In genomic region chr1:113021430-113022085, GRCh38 we compare ENCODE assay signal across 10 cellular contexts. TPM values are rescaled to one million over a fixed set of nuclear protein-coding genes. Genes with fewer than 3 reads are reported as not detected.
A peak's percentile ranks its signal among the peaks of the same experiment; 100 is the strongest.
DNase-seq lines count a peak whose midpoint lies in the region; ATAC-seq and TF ChIP-seq lines count a peak whose summit lies in the region.
"Had no signal": no experiment of that assay in that cellular context is flagged by ENCODE, and none has a peak within 500 bp of the region (broad histone marks: within the 10 kb centered on the region; RNA-seq: fewer than 3 reads in every experiment).

No MANE protein-coding gene starts in this region.

- TF ChIP-seq POLR2A in sigmoid colon (IDR thresholded peaks at IDR 0.05), result no peak

- H3K36me3 Mint-ChIP-seq in activated naive CD4-positive, alpha-beta T cell treated with anti-CD3 and anti-CD28 coated beads, Interleukin-2, amount 10 ng/mL, durations not matched to agents 7 days and 5 days, result no peaks in the 10 kb centered on the region

- TF ChIP-seq CTCF in colonic mucosa (IDR thresholded peaks at IDR 0.05), result no peak
- peak in 1 of 4 experiments; percentile 2 for TF ChIP-seq CTCF in sigmoid colon (IDR thresholded peaks at IDR 0.05)

- H3K9me3 Mint-ChIP-seq in activated naive CD4-positive, alpha-beta T cell treated with anti-CD3 and anti-CD28 coated beads, Interleukin-2, amount 10 ng/mL, durations not matched to agents 7 days and 5 days, result no peaks in the 10 kb centered on the region

- no peak overlapping the region for H3K4me3 Mint-ChIP-seq in activated naive CD4-positive, alpha-beta T cell treated with anti-CD3 and anti-CD28 coated beads, Interleukin-2, amount 10 ng/mL, durations not matched to agents 7 days and 5 days

- 12 to 61% methylated on average over 7 of the region's 7 CpGs for WGBS in sigmoid colon, 2 donors

- intact Hi-C loops in colonic mucosa (cut with DNase I), result no loop called here
- intact Hi-C loops in sigmoid colon (cut with DNase I), result no loop called here

- no peaks in the 10 kb centered on the region for H3K27me3 Mint-ChIP-seq in activated naive CD4-positive, alpha-beta T cell treated with anti-CD3 and anti-CD28 coated beads, Interleukin-2, amount 10 ng/mL, durations not matched to agents 7 days and 5 days

- peak overlapping the region; percentile 58 for H3K27ac ChIP-seq in colonic mucosa
- H3K27ac ChIP-seq in sigmoid colon, result peak overlapping the region in 3 of 4 donors; percentile 22 to 49 (median 40)
- H3K27ac ChIP-seq: BLaER1 treated with 17β-estradiol and CSF1 and Interleukin-3, amounts not matched to agents 10 nM and 100 nM had no signal

- H3K27me3 ChIP-seq in colonic mucosa (no peaks in the 10 kb centered on the region), sigmoid colon (no peaks in the 10 kb centered on the region)
- H3K27me3 ChIP-seq: BLaER1 treated with 17β-estradiol and CSF1 and Interleukin-3, amounts not matched to agents 10 nM and 100 nM had no signal

- CTCF ChIA-PET in activated naive CD4-positive, alpha-beta T cell treated with anti-CD3 and anti-CD28 coated beads, Interleukin-2, amount 10 ng/mL, durations not matched to agents 7 days and 5 days (lab: Charles Lee), result no interaction called here

- H3K4me1 Mint-ChIP-seq in activated naive CD4-positive, alpha-beta T cell treated with anti-CD3 and anti-CD28 coated beads, Interleukin-2, amount 10 ng/mL, durations not matched to agents 7 days and 5 days, result no peaks in the 10 kb centered on the region

- no peak for ATAC-seq in GM21576 (IDR thresholded peaks at IDR 0.05; ENCODE audit: unreplicated experiment)

- H3K36me3 ChIP-seq in colonic mucosa (no peaks in the 10 kb centered on the region), sigmoid colon (no peaks in the 10 kb centered on the region)

- DNase-seq in SIG-M5 treated with dmso at 0.1 percent for 504 hours (lab: John Stamatoyannopoulos, UW; ENCODE audit: unreplicated experiment) (peak; percentile 64), SIG-M5 (lab: John Stamatoyannopoulos, UW) (no peak), NCI-H1417 (lab: John Stamatoyannopoulos, UW) (peak in 2 of 3 experiments; percentile 67 to 92), colonic mucosa (peak; percentile 45), sigmoid colon (no peak), OCI-M1 (lab: John Stamatoyannopoulos, UW) (no peak)
- DNase-seq in activated naive CD4-positive, alpha-beta T cell treated with anti-CD3 and anti-CD28 coated beads, Interleukin-2, amount 10 ng/mL, durations not matched to agents 7 days and 5 days, result no peak
- DNase-seq: T-helper 9 cell had no signal

- no peak for TF ChIP-seq EP300 in sigmoid colon (IDR thresholded peaks at IDR 0.05)

- no peaks in the 10 kb centered on the region for H3K4me1 ChIP-seq in colonic mucosa
- H3K4me1 ChIP-seq in sigmoid colon, result peaks cover 0 to 8% (median 6%) of the 10 kb centered on the region in 4 donors
- H3K4me1 ChIP-seq: BLaER1 treated with 17β-estradiol and CSF1 and Interleukin-3, amounts not matched to agents 10 nM and 100 nM had no signal

- peak overlapping the region in 1 of 2 donors; percentile 66 for H3K9ac ChIP-seq in colonic mucosa (ENCODE audit: low read depth in 2 of 2, low read length in 2 of 2)
- H3K9ac ChIP-seq: BLaER1 treated with 17β-estradiol and CSF1 and Interleukin-3, amounts not matched to agents 10 nM and 100 nM had no signal

- H3K9me3 ChIP-seq in colonic mucosa, result no peaks in the 10 kb centered on the region
- no peaks in the 10 kb centered on the region for H3K9me3 ChIP-seq in sigmoid colon
- H3K9me3 ChIP-seq: BLaER1 treated with 17β-estradiol and CSF1 and Interleukin-3, amounts not matched to agents 10 nM and 100 nM had no signal

- H3K4me3 ChIP-seq in colonic mucosa (no peak overlapping the region), sigmoid colon (no peak overlapping the region)
- H3K4me3 ChIP-seq: BLaER1 treated with 17β-estradiol and CSF1 and Interleukin-3, amounts not matched to agents 10 nM and 100 nM had no signal

- no peak overlapping the region for H3K27ac Mint-ChIP-seq in activated naive CD4-positive, alpha-beta T cell treated with anti-CD3 and anti-CD28 coated beads, Interleukin-2, amount 10 ng/mL, durations not matched to agents 7 days and 5 days

RNA-seq across cellular contexts. Expression of gene LRIG2, which starts 51.4 kb away (rescaled TPM):
- total RNA-seq in colonic mucosa, result 10 to 100 TPM; 12.1 to 13.8 TPM
- total RNA-seq in sigmoid colon, result 10 to 100 TPM; 14.1 to 24.2 (median 17.4) TPM
- polyA plus RNA-seq in sigmoid colon, result 1 to 10 TPM; 1.2 to 7.5 (median 1.2) TPM

Comparison
In these comparisons a context has a peak if more than half of its experiments do, and no peak if none do; other contexts are left out.
1. DNase-seq: peak in SIG-M5 treated with dmso at 0.1 percent for 504 hours (single experiment), NCI-H1417 (2 of 3) and colonic mucosa (single experiment); none in SIG-M5 (single experiment), sigmoid colon (single experiment), OCI-M1 (single experiment) and activated naive CD4-positive, alpha-beta T cell treated with anti-CD3 and anti-CD28 coated beads, Interleukin-2, amount 10 ng/mL, durations not matched to agents 7 days and 5 days (single experiment).